13 cellular contexts compared by ENCODE assay signal in the genomic region with DNA sequence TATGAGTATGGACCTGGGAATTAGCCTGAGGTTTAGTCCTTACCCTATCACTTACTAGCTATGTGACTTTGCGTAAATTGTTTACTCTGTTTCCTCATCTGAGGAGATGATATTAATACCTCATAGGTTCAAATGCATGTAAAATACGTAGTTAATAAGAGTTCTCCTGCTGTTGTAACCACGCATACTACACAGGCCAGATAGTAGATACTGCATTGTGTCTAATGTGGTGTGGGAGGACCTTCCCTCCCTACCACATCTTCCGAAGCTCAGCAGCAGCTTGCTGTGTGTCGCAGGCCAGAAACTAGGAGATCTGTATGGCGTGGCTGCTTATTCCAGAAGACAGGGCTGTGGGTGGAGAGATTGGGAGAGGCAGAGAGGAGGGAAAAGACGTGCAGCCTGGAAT. TPM values are rescaled to one million over a fixed set of nuclear protein-coding genes. Genes with fewer than 3 reads are reported as not detected.
DNase-seq lines count a peak whose midpoint lies in the region; ATAC-seq lines count a peak whose summit lies in the region.
"Had no signal": no experiment of that assay in that cellular context is flagged by ENCODE, and none has a peak within 500 bp of the region (broad histone marks: within the 10 kb centered on the region; RNA-seq: fewer than 3 reads in every experiment).

No MANE protein-coding gene starts in this region.

- peaks cover 13% of the 10 kb centered on the region for H3K4me1 ChIP-seq in skeletal muscle satellite cell (ENCODE audit: control insufficient read depth, insufficient read depth, low read length)

- H3K36me3 ChIP-seq in skeletal muscle satellite cell (ENCODE audit: insufficient read depth, low read length): peaks cover 9% of the 10 kb centered on the region
- H3K36me3 ChIP-seq: ovary had no signal

- no peaks in the 10 kb centered on the region for H3K9me3 ChIP-seq in skeletal muscle satellite cell (replicated peaks; ENCODE audit: low read length)
- H3K9me3 ChIP-seq: ovary had no signal

- no peaks in the 10 kb centered on the region for H3K27me3 ChIP-seq in skeletal muscle satellite cell (ENCODE audit: control insufficient read depth, insufficient read depth, low read length)
- H3K27me3 ChIP-seq: ovary had no signal

- peak; percentile 37 for DNase-seq in H4 (ENCODE audit: low spot score)
- DNase-seq in amniotic epithelial cell (ENCODE audit: low read depth): peak; percentile 93
- DNase-seq in globus pallidus (ENCODE audit: low spot score): peak; percentile 7
- no peak for DNase-seq in NCI-H1436 (lab: John Stamatoyannopoulos, UW)
- no peak for DNase-seq in SIG-M5 treated with dmso at 0.1 percent for 504 hours (lab: John Stamatoyannopoulos, UW; ENCODE audit: unreplicated experiment)
- no peak for DNase-seq in NCI-H82 treated with DMSO at 0.1 percent for 48 hours (lab: John Stamatoyannopoulos, UW; ENCODE audit: unreplicated experiment)
- DNase-seq: activated naive CD8-positive, alpha-beta T cell treated with anti-CD3 and anti-CD28 coated beads, Interleukin-2, amount 10 ng/mL, durations not matched to agents 7 days and 5 days; CD4-positive, CD25-positive, alpha-beta regulatory T cell; ovary had no signal

- peak overlapping the region; percentile 28 for H3K4me2 ChIP-seq in skeletal muscle satellite cell (ENCODE audit: low read length)

- ATAC-seq in GM18519 (IDR thresholded peaks at IDR 0.05; ENCODE audit: low FRiP score, unreplicated experiment): no peak
- ATAC-seq: stimulated activated memory B cell treated with anti-CD40 and anti-IgM and Interleukin-4, amounts not matched to agents 10 μg/mL and 1 μg/mL and 100 μg/mL, for 72 hours had no signal

- H3K9ac ChIP-seq in skeletal muscle satellite cell (ENCODE audit: low read depth, low read length): no peak overlapping the region

- H3K4me3 ChIP-seq in skeletal muscle satellite cell (ENCODE audit: low read length): no peak overlapping the region
- H3K4me3 ChIP-seq: lung, ovary had no signal

RNA-seq across cellular contexts. Expression of a gene that starts 23.0 kb away (rescaled TPM):
- total RNA-seq in H4 (2014; rRNA removed; shearing (Covaris generic)): 28.9 and 36.5 TPM in 2 replicates
- total RNA-seq in skeletal muscle satellite cell (2012; rRNA removed): 19.7 and 23.1 TPM in 2 replicates

RNA-seq across cellular contexts. Expression of a gene that starts 57.5 kb away (rescaled TPM):
- total RNA-seq in H4 (2014; rRNA removed; shearing (Covaris generic)): not detected in 2 replicates
- total RNA-seq in skeletal muscle satellite cell (2012; rRNA removed): not detected in 2 replicates
- total RNA-seq: activated naive CD8-positive, alpha-beta T cell treated with anti-CD3 and anti-CD28 coated beads, Interleukin-2, amount 10 ng/mL, durations not matched to agents 7 days and 5 days; CD4-positive, CD25-positive, alpha-beta regulatory T cell; lung; ovary had no signal

Comparison
In these comparisons a context has a peak if more than half of its experiments do, and no peak if none do; other contexts are left out.
1. DNase-seq: peak in H4 (single experiment), amniotic epithelial cell (single experiment) and globus pallidus (single experiment); none in NCI-H1436 (single experiment), SIG-M5 treated with dmso at 0.1 percent for 504 hours (single experiment) and NCI-H82 treated with DMSO at 0.1 percent for 48 hours (single experiment).